ENCODE assay signal across 10 cellular contexts in genomic region chr2:227848586-227848985, GRCh38. TPM values are rescaled to one million over a fixed set of nuclear protein-coding genes. Genes with fewer than 3 reads are reported as not detected.
DNase-seq lines count a peak whose midpoint lies in the region; ATAC-seq, FAIRE-seq and TF ChIP-seq lines count a peak whose summit lies in the region.
"Had no signal": no experiment of that assay in that cellular context is flagged by ENCODE, and none has a peak within 500 bp of the region (broad histone marks: within the 10 kb centered on the region; RNA-seq: fewer than 3 reads in every experiment).

No MANE protein-coding gene starts in this region.

- H3K9me3 ChIP-seq in mucosa of descending colon (no peaks in the 10 kb centered on the region), MG63 (no peaks in the 10 kb centered on the region)

- no peak for TF ChIP-seq CTCF in mucosa of descending colon (IDR thresholded peaks at IDR 0.05)

- ATAC-seq in GM18511 (IDR thresholded peaks at IDR 0.05; ENCODE audit: unreplicated experiment) (peak; percentile 70), GM21619 (IDR thresholded peaks at IDR 0.05; ENCODE audit: unreplicated experiment) (peak; percentile 74), mucosa of descending colon (peak; percentile 80)

- H3K4me3 ChIP-seq in mucosa of descending colon = no peak overlapping the region
- H3K4me3 ChIP-seq in MG63 = no peak overlapping the region

- H3K36me3 ChIP-seq in mucosa of descending colon (ENCODE audit: low read depth) (no peaks in the 10 kb centered on the region), MG63 (no peaks in the 10 kb centered on the region)

- intact Hi-C loops in mucosa of descending colon (cut with DNase I, micrococcal nuclease) = no loop called here

- DNase-seq in RCC 7860 (ENCODE audit: low spot score) (peak; percentile 23), mucosa of descending colon (peak in 1 of 3 donors; percentile 45), MG63 (no peak), NCI-H1092 (lab: John Stamatoyannopoulos, UW) (no peak)
- DNase-seq in effector CD8-positive, alpha-beta T cell (lab: John Stamatoyannopoulos, UW) = no peak
- DNase-seq: RPMI8226 had no signal

- no peaks in the 10 kb centered on the region for H3K27me3 ChIP-seq in MG63

- H3K4me1 ChIP-seq in mucosa of descending colon (ENCODE audit: low read depth) = peaks cover 7% of the 10 kb centered on the region

- peak; percentile 73 for FAIRE-seq in RCC 7860 (lab: Jason Lieb, UNC)

RNA-seq across cellular contexts. Expression of gene DAW1, which starts 22.8 kb away (rescaled TPM):
- total RNA-seq in mucosa of descending colon = not detected
- total RNA-seq in MG63 (2014; rRNA removed; shearing (Covaris generic); ENCODE audit: low replicate concordance) = 8.3 and 8.5 TPM in 2 replicates
- total RNA-seq: fibroblast of villous mesenchyme, mucosa of gallbladder had no signal

RNA-seq across cellular contexts. Expression of gene CCL20, which starts 34.9 kb away (rescaled TPM):
- 10 to 100 TPM; 10.2 to 24.4 (median 12.9) TPM for total RNA-seq in mucosa of descending colon
- 1.5 TPM in 1 of 2 replicates, not detected in the other for total RNA-seq in MG63 (2014; rRNA removed; shearing (Covaris generic); ENCODE audit: low replicate concordance)
